Comparison of ENCODE assay signal across 7 cellular contexts in genomic region chr15:77083381-77084160, GRCh38. TPM values are rescaled to one million over a fixed set of nuclear protein-coding genes. Genes with fewer than 3 reads are reported as not detected.
DNase-seq lines count a peak whose midpoint lies in the region; FAIRE-seq and TF ChIP-seq lines count a peak whose summit lies in the region.

No MANE protein-coding gene starts in this region.

- H4K20me1 ChIP-seq in osteoblast (ENCODE audit: insufficient read depth, low read length): no peaks in the 10 kb centered on the region

- TF ChIP-seq POLR2A in thyroid gland (IDR thresholded peaks at IDR 0.05): peak in 1 of 2 donors; percentile 53

- H3K27me3 ChIP-seq in osteoblast (ENCODE audit: insufficient read depth, low read length) (no peaks in the 10 kb centered on the region), thyroid gland (no peaks in the 10 kb centered on the region)

- H3K27ac ChIP-seq in osteoblast (ENCODE audit: low read depth, low read length): no peak overlapping the region
- H3K27ac ChIP-seq in thyroid gland: peak overlapping the region in 2 of 3 donors; percentile 6 to 27

- intact Hi-C loops in head of caudate nucleus (cut with DNase I): no loop called here
- intact Hi-C loops in thyroid gland (cut with DNase I): no loop called here

- H3K9me3 ChIP-seq in osteoblast (ENCODE audit: low read depth, low read length) (no peaks in the 10 kb centered on the region), thyroid gland (no peaks in the 10 kb centered on the region)

- H3K4me2 ChIP-seq in osteoblast (ENCODE audit: insufficient read depth, low read length): peak overlapping the region; percentile 82

- H3K4me3 ChIP-seq in osteoblast (ENCODE audit: insufficient read depth, low read length): peak overlapping the region; percentile 64
- H3K4me3 ChIP-seq in thyroid gland (replicated peaks in 1 of 3): peak overlapping the region in 1 of 3 donors; percentile 6

- peak; percentile 58 for DNase-seq in GM19239 (ENCODE audit: insufficient read length, low spot score)
- DNase-seq in HT-29 (ENCODE audit: low spot score): peak; percentile 92
- peak; percentile 27 for DNase-seq in OCI-M1 (lab: John Stamatoyannopoulos, UW)
- DNase-seq in activated naive CD4-positive, alpha-beta T cell treated with Interleukin-2 at 50 U/mL for 16 hours: peak; percentile 53
- DNase-seq in head of caudate nucleus: peak; percentile 67 to 95 (median 87)
- peak; percentile 90 for DNase-seq in osteoblast (ENCODE audit: insufficient read length, low spot score, missing footprints)
- DNase-seq in thyroid gland: peak; percentile 92 to 96

- TF ChIP-seq CTCF in osteoblast (IDR thresholded peaks at IDR 0.05; ENCODE audit: extremely low read depth, low read depth, low read length): no peak
- TF ChIP-seq CTCF in thyroid gland (IDR thresholded peaks at IDR 0.05): no peak

- peak overlapping the region; percentile 74 for H2AFZ ChIP-seq in osteoblast (ENCODE audit: low read length)

- H3K36me3 ChIP-seq in osteoblast (ENCODE audit: insufficient read depth, low read length) (no peaks in the 10 kb centered on the region), thyroid gland (no peaks in the 10 kb centered on the region)

- 11 to 12% methylated on average over 17 to 21 of the region's 21 CpGs for WGBS in thyroid gland, 2 donors

- H3K79me2 ChIP-seq in osteoblast (ENCODE audit: insufficient read depth, low read length): no peaks in the 10 kb centered on the region

- peak; percentile 81 for FAIRE-seq in GM19239 (lab: Jason Lieb, UNC)

- peaks cover 23% of the 10 kb centered on the region for H3K4me1 ChIP-seq in osteoblast (ENCODE audit: insufficient read depth, low read length)
- peaks cover 0 to 6% of the 10 kb centered on the region in 2 donors for H3K4me1 ChIP-seq in thyroid gland

RNA-seq across cellular contexts. Expression of gene TSPAN3, which starts 12.7 kb away (rescaled TPM):
- total RNA-seq in HT-29 (2014; rRNA removed; shearing (Covaris generic)): 363 and 364 TPM in 2 replicates
- total RNA-seq in osteoblast (203 and 235 TPM in 2 replicates), thyroid gland (100 to 1,000 TPM; 330 to 637 (median 593) TPM)

Comparison
In these comparisons a context has a peak if more than half of its experiments do, and no peak if none do; other contexts are left out.
1. DNase-seq: peak in every context shown above with its lines; median percentile 94 in thyroid gland; 92 in HT-29; 90 in osteoblast; 87 in head of caudate nucleus; 58 in GM19239; 53 in activated naive CD4-positive, alpha-beta T cell treated with Interleukin-2 at 50 U/mL for 16 hours; 27 in OCI-M1.